ENCODE assay signal across 1 cellular context in genomic region chr13:19057588-19058340, GRCh38.
TF ChIP-seq lines count a peak whose summit lies in the region.

No MANE protein-coding gene starts in this region.

TF ChIP-seq in IMR-90, 13 proteins besides CTCF, POLR2A, EP300 and RAD21 (continued from another document):
- TF ChIP-seq USF2 (IDR thresholded peaks at IDR 0.05; ENCODE audit: low read depth, low read length) (no peak), MXI1 (IDR thresholded peaks at IDR 0.05; ENCODE audit: borderline replicate concordance, low read depth, low read length) (no peak), BHLHE40 (IDR thresholded peaks at IDR 0.05; ENCODE audit: low read depth, low read length) (no peak), MAFK (IDR thresholded peaks at IDR 0.05; ENCODE audit: low read depth, low read length) (no peak), SMC3 (IDR thresholded peaks at IDR 0.05; ENCODE audit: low read depth, low read length) (no peak), FOS (IDR thresholded peaks at IDR 0.05; ENCODE audit: low read depth, low read length) (no peak), MAZ (IDR thresholded peaks at IDR 0.05; ENCODE audit: borderline replicate concordance, low read depth, low read length) (no peak), CEBPB (IDR thresholded peaks at IDR 0.05; ENCODE audit: low read depth, low read length) (no peak), RFX5 (IDR thresholded peaks at IDR 0.05; ENCODE audit: low read depth, low read length) (no peak), RCOR1 (IDR thresholded peaks at IDR 0.05; ENCODE audit: insufficient replicate concordance, low read length) (no peak)
